Comparison of ENCODE assay signal across 12 cellular contexts in genomic region chr6:116631379-116631990, GRCh38. TPM values are rescaled to one million over a fixed set of nuclear protein-coding genes. Genes with fewer than 3 reads are reported as not detected.
A peak's percentile ranks its signal among the peaks of the same experiment; 100 is the strongest.
DNase-seq lines count a peak whose midpoint lies in the region; ATAC-seq and TF ChIP-seq lines count a peak whose summit lies in the region.
"Had no signal": no experiment of that assay in that cellular context is flagged by ENCODE, and none has a peak within 500 bp of the region (broad histone marks: within the 10 kb centered on the region; RNA-seq: fewer than 3 reads in every experiment).

No MANE protein-coding gene starts in this region.

- no peak overlapping the region for H3K27ac Mint-ChIP-seq in type B pancreatic cell
- H3K27ac Mint-ChIP-seq: stimulated activated naive B cell treated with anti-CD40 and anti-IgM and Interleukin-4, amounts not matched to agents 10 μg/mL and 1 μg/mL and 100 μg/mL, for 72 hours had no signal

- no peak overlapping the region for H3K4me3 Mint-ChIP-seq in type B pancreatic cell
- H3K4me3 Mint-ChIP-seq: stimulated activated naive B cell treated with anti-CD40 and anti-IgM and Interleukin-4, amounts not matched to agents 10 μg/mL and 1 μg/mL and 100 μg/mL, for 72 hours had no signal

- peaks cover 0 to 4% (median 0%) of the 10 kb centered on the region in 4 donors for H3K36me3 ChIP-seq in liver (ENCODE audit: control insufficient read depth in 4 of 4, insufficient read depth in 3 of 4, low read depth in 1 of 4, low read length in 3 of 4)
- H3K36me3 ChIP-seq in sigmoid colon, result peaks cover 0 to 16% (median 2%) of the 10 kb centered on the region in 4 donors

- H3K9me3 ChIP-seq in liver (ENCODE audit: control insufficient read depth in 4 of 4, low read length in 3 of 4) (no peaks in the 10 kb centered on the region), sigmoid colon (no peaks in the 10 kb centered on the region)
- H3K9me3 ChIP-seq: SJCRH30 had no signal

- H3K36me3 Mint-ChIP-seq in type B pancreatic cell, result peaks cover 8% of the 10 kb centered on the region

- H3K4me1 ChIP-seq in liver (ENCODE audit: control insufficient read depth in 4 of 4, insufficient read depth in 4 of 4, low read length in 3 of 4) (no peaks in the 10 kb centered on the region), sigmoid colon (no peaks in the 10 kb centered on the region)
- H3K4me1 ChIP-seq: SJCRH30 had no signal

- H3K4me3 ChIP-seq in liver (ENCODE audit: low read depth in 1 of 3, low read length in 3 of 3) (no peak overlapping the region), dorsolateral prefrontal cortex (no peak overlapping the region), sigmoid colon (no peak overlapping the region)
- H3K4me3 ChIP-seq: SJCRH30, skin epidermis had no signal

- no peak for TF ChIP-seq POLR2A in sigmoid colon (IDR thresholded peaks at IDR 0.05)

- intact Hi-C loops in dorsolateral prefrontal cortex (cut with DNase I), result no loop called here
- intact Hi-C loops in sigmoid colon (cut with DNase I), result no loop called here

- no peak overlapping the region for H3K9ac ChIP-seq in liver (ENCODE audit: low read depth in 1 of 2, low read length in 2 of 2)

- H3K27me3 Mint-ChIP-seq in type B pancreatic cell, result no peaks in the 10 kb centered on the region
- H3K27me3 Mint-ChIP-seq: stimulated activated naive B cell treated with anti-CD40 and anti-IgM and Interleukin-4, amounts not matched to agents 10 μg/mL and 1 μg/mL and 100 μg/mL, for 72 hours had no signal

- H3K27me3 ChIP-seq in liver (ENCODE audit: control insufficient read depth in 4 of 4, insufficient read depth in 4 of 4, low read length in 3 of 4) (no peaks in the 10 kb centered on the region), dorsolateral prefrontal cortex (no peaks in the 10 kb centered on the region), sigmoid colon (no peaks in the 10 kb centered on the region)
- H3K27me3 ChIP-seq: SJCRH30 had no signal

- no peak for TF ChIP-seq EP300 in sigmoid colon (IDR thresholded peaks at IDR 0.05)

- no peaks in the 10 kb centered on the region for H3K4me1 Mint-ChIP-seq in type B pancreatic cell (ENCODE audit: unreplicated experiment)

- H3K9me3 Mint-ChIP-seq in type B pancreatic cell, result no peaks in the 10 kb centered on the region

- no peak for TF ChIP-seq CTCF in liver (IDR thresholded peaks at IDR 0.05; ENCODE audit: low read depth, low read length, missing input control)
- TF ChIP-seq CTCF in dorsolateral prefrontal cortex (IDR thresholded peaks at IDR 0.05 in 54 of 56, conservative IDR thresholded peaks at IDR 0.05 in 2 of 56; ENCODE audit: low read depth in 1 of 56, partially characterized antibody in 56 of 56), result no peak
- no peak for TF ChIP-seq CTCF in sigmoid colon (IDR thresholded peaks at IDR 0.05)
- TF ChIP-seq CTCF in type B pancreatic cell (conservative IDR thresholded peaks at IDR 0.05), result no peak

- peak; percentile 75 for DNase-seq in NCI-H510A (lab: John Stamatoyannopoulos, UW)
- no peak for DNase-seq in activated CD4-positive, alpha-beta T cell treated with anti-CD3 and anti-CD28 coated beads for 4 hours
- DNase-seq in dorsolateral prefrontal cortex, result no peak
- DNase-seq in sigmoid colon, result no peak
- DNase-seq in type B pancreatic cell (ENCODE audit: extremely low spot score, unreplicated experiment), result no peak
- DNase-seq: NCI-H1092 treated with DMSO at 0.1 percent for 48 hours; SJCRH30; stimulated activated naive B cell treated with anti-CD40 and anti-IgM and Interleukin-4, amounts not matched to agents 10 μg/mL and 1 μg/mL and 100 μg/mL, for 72 hours had no signal

- ATAC-seq in GM18517 (IDR thresholded peaks at IDR 0.05; ENCODE audit: unreplicated experiment) (peak; percentile 63), HG02642 (IDR thresholded peaks at IDR 0.05; ENCODE audit: poor library complexity, unreplicated experiment) (peak; percentile 78)

- 66% methylated on average over 5 of the region's 5 CpGs for WGBS in liver
- WGBS in sigmoid colon, 2 donors, result 41 to 53% methylated on average over 5 of the region's 5 CpGs

- H3K27ac ChIP-seq in liver (ENCODE audit: low read depth in 1 of 2, low read length in 2 of 2) (no peak overlapping the region), dorsolateral prefrontal cortex (no peak overlapping the region), sigmoid colon (no peak overlapping the region)
- H3K27ac ChIP-seq: SJCRH30, skin epidermis had no signal

- TF ChIP-seq RAD21 in liver (IDR thresholded peaks at IDR 0.05), result no peak

TF ChIP-seq in liver, 16 proteins besides CTCF, POLR2A, EP300 and RAD21:
- TF ChIP-seq REST (IDR thresholded peaks at IDR 0.05) (no peak), NR2F2 (IDR thresholded peaks at IDR 0.05) (peak; percentile 41), ZBTB33 (IDR thresholded peaks at IDR 0.05) (no peak), YY1 (IDR thresholded peaks at IDR 0.05) (no peak)

RNA-seq across cellular contexts. Expression of gene RSPH4A, which starts 15.2 kb away (rescaled TPM):
- total RNA-seq in liver, result under 1 TPM in 1 of 2 donors, not detected in 1; 0.50 TPM
- polyA plus RNA-seq in liver, result under 1 TPM; 0.06 to 0.10 TPM
- total RNA-seq in dorsolateral prefrontal cortex, result 1 to 10 TPM in 31 of 120 experiments, under 1 TPM in 86, not detected in 3; 0.18 to 2.0 (median 0.72) TPM
- 1 to 10 TPM in 2 of 4 donors, under 1 TPM in 2; under 0.01 to 1.1 (median 0.71) TPM for total RNA-seq in sigmoid colon
- under 1 TPM in 1 of 3 donors, not detected in 2; 0.19 TPM for polyA plus RNA-seq in sigmoid colon
- 0.95 and 4.4 TPM in 2 replicates for total RNA-seq in type B pancreatic cell (ENCODE audit: low replicate concordance)

RNA-seq across cellular contexts. Expression of gene ZUP1, which starts 37.1 kb away (rescaled TPM):
- total RNA-seq in liver (10 to 100 TPM in 1 of 2 donors, 1 to 10 TPM in 1; 6.9 to 11.0 TPM), dorsolateral prefrontal cortex (10 to 100 TPM in 119 of 120 experiments, 1 to 10 TPM in 1; 9.8 to 20.1 (median 14.5) TPM), sigmoid colon (10 to 100 TPM in 1 of 4 donors, 1 to 10 TPM in 3; 6.5 to 10.5 (median 8.6) TPM), type B pancreatic cell (ENCODE audit: low replicate concordance) (9.6 and 12.9 TPM in 2 replicates)
- polyA plus RNA-seq in liver (1 to 10 TPM; 2.6 to 4.8 TPM), sigmoid colon (1 to 10 TPM; 1.8 to 7.9 (median 7.6) TPM)

RNA-seq across cellular contexts. Expression of gene KPNA5, which starts 49.5 kb away (rescaled TPM):
- total RNA-seq in liver (1 to 10 TPM; 3.3 to 3.6 TPM), dorsolateral prefrontal cortex (10 to 100 TPM; 25.1 to 55.7 (median 40.1) TPM), sigmoid colon (10 to 100 TPM; 13.0 to 22.4 (median 15.1) TPM), type B pancreatic cell (ENCODE audit: low replicate concordance) (9.6 and 12.6 TPM in 2 replicates)
- polyA plus RNA-seq in liver (1 to 10 TPM in 1 of 2 donors, under 1 TPM in 1; 0.63 to 1.3 TPM), sigmoid colon (1 to 10 TPM in 2 of 3 donors, under 1 TPM in 1; 0.60 to 2.6 (median 1.2) TPM)
